Comparison of ENCODE assay signal across 8 cellular contexts in the genomic region with DNA sequence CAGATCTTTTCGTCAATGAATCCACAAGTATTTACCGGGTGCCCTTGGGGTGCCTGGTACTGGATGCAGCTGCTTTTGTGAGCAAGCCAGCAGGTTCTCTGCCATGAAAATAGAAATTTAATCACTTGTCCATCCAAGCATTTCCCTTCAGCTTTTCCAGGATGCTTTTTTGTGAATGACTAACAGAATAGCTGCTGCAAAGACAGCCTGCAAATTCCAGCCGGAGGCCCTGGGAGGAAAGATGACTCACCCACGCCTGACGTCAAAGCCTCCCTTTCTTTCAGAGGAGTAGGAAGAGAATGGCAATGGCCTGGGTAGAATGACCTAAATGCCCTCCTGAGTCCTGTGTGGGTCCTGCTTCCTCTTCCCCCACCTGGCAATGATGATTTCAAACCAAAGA.
A peak's percentile ranks its signal among the peaks of the same experiment; 100 is the strongest.
DNase-seq lines count a peak whose midpoint lies in the region; ATAC-seq and TF ChIP-seq lines count a peak whose summit lies in the region.

No MANE protein-coding gene starts in this region.

- H3K4me1 ChIP-seq in adipocyte (ENCODE audit: control insufficient read depth, insufficient read depth, low read length), result peaks cover 14% of the 10 kb centered on the region
- H3K4me1 ChIP-seq in heart right ventricle, result peaks cover 0 to 32% (median 20%) of the 10 kb centered on the region in 9 donors
- H3K4me1 ChIP-seq in prostate gland (replicated peaks), result no peaks in the 10 kb centered on the region

- H3K9me3 ChIP-seq in adipocyte (ENCODE audit: control insufficient read depth, low read length), result no peaks in the 10 kb centered on the region
- no peaks in the 10 kb centered on the region for H3K9me3 ChIP-seq in heart right ventricle
- no peaks in the 10 kb centered on the region for H3K9me3 ChIP-seq in prostate gland

- H3K27ac ChIP-seq in heart right ventricle (peak overlapping the region in 7 of 10 donors; percentile 55 to 84 (median 63)), prostate gland (peak overlapping the region in 1 of 2 donors; percentile 36)

- H3K9ac ChIP-seq in adipocyte (ENCODE audit: low read length), result peak overlapping the region; percentile 13

- ATAC-seq in heart right ventricle (peak; percentile 78 to 99 (median 96)), HG02970 (IDR thresholded peaks at IDR 0.05; ENCODE audit: low FRiP score, unreplicated experiment) (no peak)

- no peaks in the 10 kb centered on the region for H3K27me3 ChIP-seq in adipocyte (replicated peaks; ENCODE audit: control insufficient read depth, insufficient read depth, low read length)
- no peaks in the 10 kb centered on the region for H3K27me3 ChIP-seq in heart right ventricle
- H3K27me3 ChIP-seq in prostate gland (replicated peaks; ENCODE audit: insufficient read depth), result no peaks in the 10 kb centered on the region

- intact Hi-C loops in heart right ventricle (cut with DNase I) (no loop called here), prostate gland (cut with DNase I) (loop anchor here (5.0 kb wide), 1 partner anchor 72 kb away; no protein-coding TSS in a partner anchor)

- no peak for TF ChIP-seq POLR2A in prostate gland (IDR thresholded peaks at IDR 0.05)

- WGBS in heart right ventricle, 2 donors, result 27 to 29% methylated on average over 5 of the region's 5 CpGs
- WGBS in prostate gland, result 15% methylated on average over 5 of the region's 5 CpGs

- H3K4me3 ChIP-seq in adipocyte (ENCODE audit: low read length) (no peak overlapping the region), heart right ventricle (no peak overlapping the region), prostate gland (no peak overlapping the region)

- no peak for TF ChIP-seq CTCF in heart right ventricle (IDR thresholded peaks at IDR 0.05)
- no peak for TF ChIP-seq CTCF in prostate gland (IDR thresholded peaks at IDR 0.05)

- no peaks in the 10 kb centered on the region for H3K36me3 ChIP-seq in adipocyte (ENCODE audit: control insufficient read depth, insufficient read depth, low read length, severe bottlenecking)
- H3K36me3 ChIP-seq in heart right ventricle, result no peaks in the 10 kb centered on the region
- H3K36me3 ChIP-seq in prostate gland, result no peaks in the 10 kb centered on the region

- DNase-seq in DMS 273 (lab: John Stamatoyannopoulos, UW; ENCODE audit: unreplicated experiment) (peak; percentile 46), DMS 273 treated with DMSO at 0.1 percent for 48 hours (lab: John Stamatoyannopoulos, UW) (no peak), adipocyte (ENCODE audit: low read depth) (peak; percentile 98), heart right ventricle (peak; percentile 53 to 88), prostate gland (ENCODE audit: low spot score) (peak; percentile 58), NCI-H2171 (lab: John Stamatoyannopoulos, UW) (no peak)
- no peak for DNase-seq in activated CD4-positive, CD25-positive, alpha-beta regulatory T cell (lab: John Stamatoyannopoulos, UW)

Comparison
In these comparisons a context has a peak if more than half of its experiments do, and no peak if none do; other contexts are left out.
1. DNase-seq: peak in DMS 273 (single experiment), adipocyte (single experiment), heart right ventricle (2 of 2) and prostate gland (single experiment); none in DMS 273 treated with DMSO at 0.1 percent for 48 hours (single experiment), activated CD4-positive, CD25-positive, alpha-beta regulatory T cell (0 of 4) and NCI-H2171 (single experiment).